ENCODE assay signal across 8 cellular contexts in genomic region chr11:107457205-107457557, GRCh38. TPM values are rescaled to one million over a fixed set of nuclear protein-coding genes. Genes with fewer than 3 reads are reported as not detected.
DNase-seq lines count a peak whose midpoint lies in the region; ATAC-seq and TF ChIP-seq lines count a peak whose summit lies in the region.

No MANE protein-coding gene starts in this region.

- H3K4me1 Mint-ChIP-seq in activated CD8-positive, alpha-beta T cell treated with anti-CD3 and anti-CD28 coated beads, Interleukin-2, amount 10 ng/mL, durations not matched to agents 7 days and 5 days (ENCODE audit: low read depth) = peaks cover 22% of the 10 kb centered on the region

- peak overlapping the region; percentile 90 for H3K27ac Mint-ChIP-seq in activated CD8-positive, alpha-beta T cell treated with anti-CD3 and anti-CD28 coated beads, Interleukin-2, amount 10 ng/mL, durations not matched to agents 7 days and 5 days

- H3K27ac ChIP-seq in gastroesophageal sphincter (peak overlapping the region; percentile 73 to 86 (median 82)), rectal smooth muscle tissue (ENCODE audit: low read depth, low read length) (peak overlapping the region; percentile 28)

- CTCF ChIA-PET in activated CD8-positive, alpha-beta T cell treated with anti-CD3 and anti-CD28 coated beads, Interleukin-2, amount 10 ng/mL, durations not matched to agents 7 days and 5 days (lab: Charles Lee) = interaction anchor here (0.7 to 1.4 kb wide), 3 partner anchors 76 to 232 kb away, joined by 3 to 4 read pairs (median 4); no protein-coding TSS in a partner anchor

- H3K4me1 ChIP-seq in gastroesophageal sphincter = peaks cover 7 to 23% (median 10%) of the 10 kb centered on the region in 3 donors
- no peaks in the 10 kb centered on the region for H3K4me1 ChIP-seq in rectal smooth muscle tissue (ENCODE audit: control insufficient read depth, insufficient read depth, low read length)

- peak overlapping the region; percentile 85 for H3K4me3 Mint-ChIP-seq in activated CD8-positive, alpha-beta T cell treated with anti-CD3 and anti-CD28 coated beads, Interleukin-2, amount 10 ng/mL, durations not matched to agents 7 days and 5 days

- WGBS in gastroesophageal sphincter (ENCODE audit: low coverage in 1 of 2), 2 donors = 0% methylated on average over 5 to 6 of the region's 6 CpGs

- H3K36me3 Mint-ChIP-seq in activated CD8-positive, alpha-beta T cell treated with anti-CD3 and anti-CD28 coated beads, Interleukin-2, amount 10 ng/mL, durations not matched to agents 7 days and 5 days (ENCODE audit: low read depth) = peaks cover 11% of the 10 kb centered on the region

- DNase-seq in Daoy (ENCODE audit: low read depth) (peak; percentile 11), GM20000 (ENCODE audit: low spot score) (peak; percentile 8), T1000 (lab: John Stamatoyannopoulos, UW) (no peak), DMS153 (lab: John Stamatoyannopoulos, UW) (no peak)
- peak; percentile 29 for DNase-seq in activated CD8-positive, alpha-beta T cell treated with anti-CD3 and anti-CD28 coated beads, Interleukin-2, amount 10 ng/mL, durations not matched to agents 7 days and 5 days

- no peaks in the 10 kb centered on the region for H3K9me3 Mint-ChIP-seq in activated CD8-positive, alpha-beta T cell treated with anti-CD3 and anti-CD28 coated beads, Interleukin-2, amount 10 ng/mL, durations not matched to agents 7 days and 5 days (ENCODE audit: insufficient read depth)

- POLR2A ChIA-PET in activated CD8-positive, alpha-beta T cell treated with anti-CD3 and anti-CD28 coated beads, Interleukin-2, amount 10 ng/mL, durations not matched to agents 7 days and 5 days (lab: Charles Lee) = interaction anchor here (0.6 to 1.3 kb wide), 8 partner anchors 9 to 910 kb away, joined by 3 to 10 read pairs (median 4); no protein-coding TSS in a partner anchor

- H3K36me3 ChIP-seq in gastroesophageal sphincter (peaks cover 0 to 28% of the 10 kb centered on the region in 2 donors), rectal smooth muscle tissue (ENCODE audit: control insufficient read depth, insufficient read depth, low read length) (peaks cover 11% of the 10 kb centered on the region)

- H3K27me3 Mint-ChIP-seq in activated CD8-positive, alpha-beta T cell treated with anti-CD3 and anti-CD28 coated beads, Interleukin-2, amount 10 ng/mL, durations not matched to agents 7 days and 5 days (ENCODE audit: low read depth) = peaks cover 2% of the 10 kb centered on the region

- H3K4me3 ChIP-seq in gastroesophageal sphincter (peak overlapping the region; percentile 78 to 86), rectal smooth muscle tissue (ENCODE audit: low read length) (peak overlapping the region; percentile 73)

- H3K27me3 ChIP-seq in gastroesophageal sphincter (no peaks in the 10 kb centered on the region), rectal smooth muscle tissue (ENCODE audit: control insufficient read depth, insufficient read depth, low read length) (no peaks in the 10 kb centered on the region)

- no peaks in the 10 kb centered on the region for H3K9me3 ChIP-seq in gastroesophageal sphincter

- ATAC-seq in HG03565 (IDR thresholded peaks at IDR 0.05; ENCODE audit: unreplicated experiment) = peak; percentile 32
- ATAC-seq in activated CD8-positive, alpha-beta T cell treated with anti-CD3 and anti-CD28 coated beads, Interleukin-2, amount 10 ng/mL, durations not matched to agents 7 days and 5 days = peak; percentile 59
- ATAC-seq in gastroesophageal sphincter = no peak

- no peak for TF ChIP-seq POLR2A in gastroesophageal sphincter (IDR thresholded peaks at IDR 0.05)

- H3K9ac ChIP-seq in rectal smooth muscle tissue (ENCODE audit: low read length) = peak overlapping the region; percentile 59

- no peak for TF ChIP-seq CTCF in GM20000 (IDR thresholded peaks at IDR 0.05; ENCODE audit: extremely low read depth, missing control alignments)
- TF ChIP-seq CTCF in gastroesophageal sphincter (IDR thresholded peaks at IDR 0.05) = no peak

- no peak for TF ChIP-seq EP300 in gastroesophageal sphincter (IDR thresholded peaks at IDR 0.05)

RNA-seq across cellular contexts. Expression of gene CWF19L2, which starts 0.4 kb away (rescaled TPM):
- total RNA-seq in Daoy (2014; rRNA removed; shearing (Covaris generic)) = 10.1 and 15.2 TPM in 2 replicates
- 10 to 100 TPM; 15.5 TPM for total RNA-seq in activated CD8-positive, alpha-beta T cell treated with anti-CD3 and anti-CD28 coated beads, Interleukin-2, amount 10 ng/mL, durations not matched to agents 7 days and 5 days
- 10 to 100 TPM; 14.9 to 47.3 (median 26.7) TPM for total RNA-seq in gastroesophageal sphincter

Comparison
In these comparisons a context has a peak if more than half of its experiments do, and no peak if none do; other contexts are left out.
1. DNase-seq: peak in Daoy (single experiment), GM20000 (single experiment) and activated CD8-positive, alpha-beta T cell treated with anti-CD3 and anti-CD28 coated beads, Interleukin-2, amount 10 ng/mL, durations not matched to agents 7 days and 5 days (single experiment); none in T1000 (single experiment) and DMS153 (single experiment).